Comparison of ENCODE assay signal across 12 cellular contexts in the genomic region with DNA sequence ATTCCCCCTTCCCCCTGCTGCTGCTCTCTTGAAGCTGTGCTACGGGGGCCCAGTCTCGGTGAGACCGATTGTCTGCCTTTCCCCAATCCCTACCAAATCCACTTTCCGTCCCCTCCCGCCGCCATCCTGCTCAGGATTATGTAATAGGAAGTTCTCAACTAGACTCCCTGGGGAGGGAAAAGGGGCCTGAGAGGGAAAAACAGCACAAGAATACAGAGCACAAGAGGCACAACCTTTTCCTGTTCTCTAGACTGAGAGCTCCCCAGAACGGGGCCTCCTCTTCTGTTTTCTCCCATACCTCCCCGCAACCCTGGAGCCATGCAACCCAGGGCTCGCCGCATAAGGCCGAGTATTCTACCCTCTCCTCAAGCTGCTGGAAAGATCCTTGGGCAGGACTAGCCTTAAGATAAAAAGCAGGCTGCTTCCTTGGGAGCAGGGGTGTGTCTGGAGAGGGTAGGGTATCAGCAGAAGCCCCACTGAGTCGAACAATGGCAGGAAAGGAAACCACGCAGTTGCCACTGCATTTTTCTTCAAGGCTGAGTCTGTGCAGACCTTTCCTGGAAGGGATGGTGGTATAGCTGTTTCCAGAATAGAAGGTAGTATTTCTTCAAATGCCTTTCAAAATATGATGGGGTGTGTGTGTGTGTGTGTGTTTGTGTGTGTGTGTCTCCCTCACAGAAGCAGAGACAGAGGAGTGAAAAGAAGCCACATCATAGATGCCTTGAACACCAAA. TPM values are rescaled to one million over a fixed set of nuclear protein-coding genes. Genes with fewer than 3 reads are reported as not detected.
DNase-seq lines count a peak whose midpoint lies in the region; ATAC-seq and TF ChIP-seq lines count a peak whose summit lies in the region.
"Had no signal": no experiment of that assay in that cellular context is flagged by ENCODE, and none has a peak within 500 bp of the region (broad histone marks: within the 10 kb centered on the region; RNA-seq: fewer than 3 reads in every experiment).

No MANE protein-coding gene starts in this region.

- H3K36me3 ChIP-seq in lower lobe of right lung (no peaks in the 10 kb centered on the region), upper lobe of left lung (no peaks in the 10 kb centered on the region)
- H3K36me3 ChIP-seq: adrenal gland, thyroid gland had no signal

- H3K9me3 ChIP-seq in lower lobe of right lung: no peaks in the 10 kb centered on the region
- no peaks in the 10 kb centered on the region for H3K9me3 ChIP-seq in upper lobe of left lung
- H3K9me3 ChIP-seq: adrenal gland, Peyer's patch, thyroid gland had no signal

- peaks cover 26% of the 10 kb centered on the region for H3K4me1 Mint-ChIP-seq in activated naive CD4-positive, alpha-beta T cell treated with anti-CD3 and anti-CD28 coated beads, Interleukin-2, amount 10 ng/mL, durations not matched to agents 7 days and 5 days

- peaks cover 18% of the 10 kb centered on the region for H3K36me3 Mint-ChIP-seq in activated naive CD4-positive, alpha-beta T cell treated with anti-CD3 and anti-CD28 coated beads, Interleukin-2, amount 10 ng/mL, durations not matched to agents 7 days and 5 days

- TF ChIP-seq CTCF in coronary artery (IDR thresholded peaks at IDR 0.05) (no peak), lower lobe of right lung (IDR thresholded peaks at IDR 0.05) (no peak), upper lobe of left lung (IDR thresholded peaks at IDR 0.05) (no peak)

- H3K27me3 Mint-ChIP-seq in activated naive CD4-positive, alpha-beta T cell treated with anti-CD3 and anti-CD28 coated beads, Interleukin-2, amount 10 ng/mL, durations not matched to agents 7 days and 5 days: no peaks in the 10 kb centered on the region

- no peak for TF ChIP-seq EP300 in upper lobe of left lung (IDR thresholded peaks at IDR 0.05)

- peak overlapping the region; percentile 79 for H3K27ac Mint-ChIP-seq in activated naive CD4-positive, alpha-beta T cell treated with anti-CD3 and anti-CD28 coated beads, Interleukin-2, amount 10 ng/mL, durations not matched to agents 7 days and 5 days

- H3K27me3 ChIP-seq in lower lobe of right lung (ENCODE audit: low read depth): no peaks in the 10 kb centered on the region
- H3K27me3 ChIP-seq in upper lobe of left lung: no peaks in the 10 kb centered on the region
- H3K27me3 ChIP-seq: adrenal gland, Peyer's patch, thyroid gland had no signal

- WGBS in upper lobe of left lung, 2 donors: 37 to 43% methylated on average over 13 of the region's 13 CpGs

- H3K4me1 ChIP-seq in lower lobe of right lung (peaks cover 6% of the 10 kb centered on the region), upper lobe of left lung (peaks cover 0 to 7% (median 3%) of the 10 kb centered on the region in 4 donors)
- H3K4me1 ChIP-seq: adrenal gland, Peyer's patch, thyroid gland had no signal

- H3K4me3 ChIP-seq in coronary artery: no peak overlapping the region
- H3K4me3 ChIP-seq in lower lobe of right lung: no peak overlapping the region
- H3K4me3 ChIP-seq in upper lobe of left lung: no peak overlapping the region
- H3K4me3 ChIP-seq: adrenal gland, Peyer's patch, thyroid gland had no signal

- peak; percentile 18 to 32 for ATAC-seq in lower lobe of right lung
- no peak for ATAC-seq in upper lobe of left lung (ENCODE audit: low FRiP score in 2 of 2)
- ATAC-seq in HG02588 (IDR thresholded peaks at IDR 0.05; ENCODE audit: unreplicated experiment): no peak

- no peak for TF ChIP-seq POLR2A in upper lobe of left lung (IDR thresholded peaks at IDR 0.05)

- intact Hi-C loops in lower lobe of right lung (cut with DNase I): no loop called here

- CTCF ChIA-PET in activated naive CD4-positive, alpha-beta T cell treated with anti-CD3 and anti-CD28 coated beads, Interleukin-2, amount 10 ng/mL, durations not matched to agents 7 days and 5 days (lab: Charles Lee): interaction anchor here (1.3 to 1.9 kb wide), 2 partner anchors 10 to 15 kb away, joined by 3 to 9 read pairs; no protein-coding TSS in a partner anchor

- H3K4me3 Mint-ChIP-seq in activated naive CD4-positive, alpha-beta T cell treated with anti-CD3 and anti-CD28 coated beads, Interleukin-2, amount 10 ng/mL, durations not matched to agents 7 days and 5 days: peak overlapping the region; percentile 9

- H3K27ac ChIP-seq in coronary artery (peak overlapping the region in 1 of 2 donors; percentile 20), lower lobe of right lung (peak overlapping the region; percentile 46), upper lobe of left lung (peak overlapping the region in 3 of 4 donors; percentile 21 to 58 (median 48))
- H3K27ac ChIP-seq: Peyer's patch, thyroid gland had no signal

- peaks cover 5% of the 10 kb centered on the region for H3K9me3 Mint-ChIP-seq in activated naive CD4-positive, alpha-beta T cell treated with anti-CD3 and anti-CD28 coated beads, Interleukin-2, amount 10 ng/mL, durations not matched to agents 7 days and 5 days

- DNase-seq in activated naive CD4-positive, alpha-beta T cell treated with anti-CD3 and anti-CD28 coated beads, Interleukin-2, amount 10 ng/mL, durations not matched to agents 7 days and 5 days: peak; percentile 47
- DNase-seq in activated naive CD4-positive, alpha-beta T cell (lab: John Stamatoyannopoulos, UW): no peak
- DNase-seq in coronary artery (ENCODE audit: low spot score) (peak; percentile 49), lower lobe of right lung (no peak), upper lobe of left lung (no peak), COLO829 (ENCODE audit: low spot score) (no peak), T1000 (lab: John Stamatoyannopoulos, UW) (no peak)
- DNase-seq: NCI-H1436 treated with DMSO at 0.1 percent for 48 hours, thyroid gland had no signal

RNA-seq across cellular contexts. Expression of gene MYORG, which starts 12.9 kb away (rescaled TPM):
- 4.8 TPM for total RNA-seq in lower lobe of right lung
- 10 to 100 TPM in 2 of 6 donors, 1 to 10 TPM in 4; 2.1 to 11.6 (median 7.4) TPM for total RNA-seq in upper lobe of left lung

RNA-seq across cellular contexts. Expression of gene NUDT2, which starts 34.4 kb away (rescaled TPM):
- total RNA-seq in lower lobe of right lung (13.5 TPM), upper lobe of left lung (10 to 100 TPM in 4 of 6 donors, 1 to 10 TPM in 2; 4.2 to 17.8 (median 11.2) TPM)

RNA-seq across cellular contexts. Expression of gene KIF24, which starts 34.7 kb away (rescaled TPM):
- total RNA-seq in lower lobe of right lung (1.4 TPM), upper lobe of left lung (1 to 10 TPM in 5 of 6 donors, under 1 TPM in 1; 0.72 to 3.2 (median 1.6) TPM)

Comparison
In these comparisons a context has a peak if more than half of its experiments do, and no peak if none do; other contexts are left out.
1. DNase-seq: peak in activated naive CD4-positive, alpha-beta T cell treated with anti-CD3 and anti-CD28 coated beads, Interleukin-2, amount 10 ng/mL, durations not matched to agents 7 days and 5 days (single experiment) and coronary artery (single experiment); none in activated naive CD4-positive, alpha-beta T cell (0 of 4), lower lobe of right lung (single experiment), upper lobe of left lung (0 of 2), COLO829 (single experiment) and T1000 (single experiment).
2. ATAC-seq: peak in lower lobe of right lung (2 of 2); none in upper lobe of left lung (0 of 2) and HG02588 (single experiment).